Comparison of ENCODE assay signal across 8 cellular contexts in genomic region chr4:145154573-145154972, GRCh38. TPM values are rescaled to one million over a fixed set of nuclear protein-coding genes. Genes with fewer than 3 reads are reported as not detected.
DNase-seq lines count a peak whose midpoint lies in the region; ATAC-seq, FAIRE-seq and TF ChIP-seq lines count a peak whose summit lies in the region.

No MANE protein-coding gene starts in this region.

- H3K9me3 ChIP-seq in ascending aorta (no peaks in the 10 kb centered on the region), right lobe of liver (no peaks in the 10 kb centered on the region)
- no peaks in the 10 kb centered on the region for H3K9me3 ChIP-seq in CD8-positive, alpha-beta memory T cell (ENCODE audit: low read length)

- H3K27ac Mint-ChIP-seq in CD8-positive, alpha-beta memory T cell = peak overlapping the region in 1 of 8 donors; percentile 61

- no peak for TF ChIP-seq POLR2A in right lobe of liver (IDR thresholded peaks at IDR 0.05)
- no peak for TF ChIP-seq POLR2A in H54 (IDR thresholded peaks at IDR 0.05; ENCODE audit: low read depth, low read length)

- no peak for FAIRE-seq in H54 (lab: Jason Lieb, UNC)

- 71% methylated on average over 1 of the region's 1 CpG for WGBS in right lobe of liver (ENCODE audit: insufficient coverage, low coverage, low lambda C conversion rate, missing lambda C conversion rate)

- peaks cover 3 to 6% (median 4%) of the 10 kb centered on the region in 3 donors for H3K4me1 Mint-ChIP-seq in CD8-positive, alpha-beta memory T cell

- TF ChIP-seq CTCF in ascending aorta (IDR thresholded peaks at IDR 0.05) = peak in 2 of 3 experiments; percentile 31 to 53
- TF ChIP-seq CTCF in right lobe of liver (IDR thresholded peaks at IDR 0.05) = peak in 3 of 4 donors; percentile 43 to 51 (median 51)

- H3K27ac ChIP-seq in ascending aorta (no peak overlapping the region), right lobe of liver (no peak overlapping the region)
- no peak overlapping the region for H3K27ac ChIP-seq in CD8-positive, alpha-beta memory T cell (ENCODE audit: low read depth, low read length)

- DNase-seq in AG20443 (ENCODE audit: low spot score) = peak; percentile 35
- no peak for DNase-seq in ascending aorta (ENCODE audit: low spot score in 2 of 2)
- DNase-seq in right lobe of liver = no peak
- DNase-seq in H54 (ENCODE audit: insufficient read length, low spot score) = no peak
- no peak for DNase-seq in CD8-positive, alpha-beta memory T cell

- H3K9me3 Mint-ChIP-seq in CD8-positive, alpha-beta memory T cell = no peaks in the 10 kb centered on the region

- H3K4me3 Mint-ChIP-seq in CD8-positive, alpha-beta memory T cell = no peak overlapping the region

- CTCF ChIA-PET in CD8-positive, alpha-beta memory T cell (lab: Charles Lee) = no interaction called here

- ATAC-seq in GM18907 (IDR thresholded peaks at IDR 0.05; ENCODE audit: unreplicated experiment) = peak; percentile 72
- ATAC-seq in HG03175 (IDR thresholded peaks at IDR 0.05; ENCODE audit: unreplicated experiment) = peak; percentile 79
- peak; percentile 79 to 93 (median 84) for ATAC-seq in right lobe of liver
- no peak for ATAC-seq in GM19035 (IDR thresholded peaks at IDR 0.05; ENCODE audit: unreplicated experiment)

- no peaks in the 10 kb centered on the region for H3K27me3 Mint-ChIP-seq in CD8-positive, alpha-beta memory T cell

- H3K4me1 ChIP-seq in ascending aorta (no peaks in the 10 kb centered on the region), right lobe of liver (no peaks in the 10 kb centered on the region)
- H3K4me1 ChIP-seq in CD8-positive, alpha-beta memory T cell (ENCODE audit: insufficient read depth, low read length) = no peaks in the 10 kb centered on the region

- intact Hi-C loops in ascending aorta (cut with DNase I) (no loop called here), right lobe of liver (cut with DNase I) (no loop called here)

- H3K27me3 ChIP-seq in ascending aorta (no peaks in the 10 kb centered on the region), right lobe of liver (no peaks in the 10 kb centered on the region)
- H3K27me3 ChIP-seq in CD8-positive, alpha-beta memory T cell (ENCODE audit: insufficient read depth, low read length, poor library complexity, severe bottlenecking) = no peaks in the 10 kb centered on the region

- POLR2A ChIA-PET in CD8-positive, alpha-beta memory T cell (lab: Charles Lee) = no interaction called here

- peaks cover 4 to 81% (median 23%) of the 10 kb centered on the region in 3 donors for H3K36me3 Mint-ChIP-seq in CD8-positive, alpha-beta memory T cell

- H3K4me3 ChIP-seq in ascending aorta (no peak overlapping the region), right lobe of liver (no peak overlapping the region)
- no peak overlapping the region for H3K4me3 ChIP-seq in CD8-positive, alpha-beta memory T cell (ENCODE audit: low read length)

- H3K36me3 ChIP-seq in ascending aorta (peaks cover 39 to 55% of the 10 kb centered on the region in 2 donors), right lobe of liver (peaks cover 0 to 66% (median 22%) of the 10 kb centered on the region in 4 donors)
- H3K36me3 ChIP-seq in CD8-positive, alpha-beta memory T cell (ENCODE audit: insufficient read depth, low read length) = peaks cover 24% of the 10 kb centered on the region

RNA-seq across cellular contexts. Expression of gene OTUD4, which starts 25.8 kb away (rescaled TPM):
- total RNA-seq in ascending aorta (81.4 TPM), right lobe of liver (10 to 100 TPM; 13.8 to 25.6 (median 20.2) TPM)
- total RNA-seq in CD8-positive, alpha-beta memory T cell = 10 to 100 TPM; 68.0 to 68.1 TPM
- polyA plus RNA-seq in CD8-positive, alpha-beta memory T cell = 17.4 TPM

RNA-seq across cellular contexts. Expression of gene ABCE1, which starts 56.5 kb away (rescaled TPM):
- total RNA-seq in ascending aorta (43.7 TPM), right lobe of liver (10 to 100 TPM; 14.4 to 57.7 (median 28.9) TPM)
- total RNA-seq in CD8-positive, alpha-beta memory T cell = 100 to 1,000 TPM; 170 to 179 TPM
- 59.7 TPM for polyA plus RNA-seq in CD8-positive, alpha-beta memory T cell

RNA-seq across cellular contexts. Expression of gene ANAPC10, which starts 56.6 kb away (rescaled TPM):
- total RNA-seq in ascending aorta (2.6 TPM), right lobe of liver (10 to 100 TPM in 1 of 6 experiments, 1 to 10 TPM in 5; 6.0 to 13.0 (median 8.3) TPM)
- 10 to 100 TPM; 26.0 to 26.8 TPM for total RNA-seq in CD8-positive, alpha-beta memory T cell
- polyA plus RNA-seq in CD8-positive, alpha-beta memory T cell = 39.0 TPM
